1 cellular context compared by ENCODE assay signal in the genomic region with DNA sequence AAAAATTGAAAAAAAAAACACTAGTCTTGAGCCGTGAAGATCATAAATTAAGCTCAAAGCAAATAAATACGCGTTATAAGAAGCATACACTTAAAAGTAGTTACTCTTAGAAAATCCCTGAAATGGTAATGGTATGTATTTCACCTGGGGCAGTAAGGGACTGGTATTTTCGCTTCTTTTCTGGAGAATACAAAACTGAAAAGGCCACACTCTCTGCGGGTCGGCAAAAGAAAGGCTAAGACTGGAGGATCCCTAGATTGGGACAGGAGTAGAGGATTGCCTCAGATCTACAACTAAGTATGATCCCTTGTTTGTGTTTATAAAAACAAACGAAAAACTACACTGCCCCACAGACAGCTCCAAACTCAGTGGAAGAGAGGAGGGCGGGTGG.
TF ChIP-seq lines count a peak whose summit lies in the region.

No MANE protein-coding gene starts in this region.

TF ChIP-seq in K562, 482 proteins besides CTCF, POLR2A, EP300 and RAD21 (continued from another document):
- TF ChIP-seq, protein P1, sequence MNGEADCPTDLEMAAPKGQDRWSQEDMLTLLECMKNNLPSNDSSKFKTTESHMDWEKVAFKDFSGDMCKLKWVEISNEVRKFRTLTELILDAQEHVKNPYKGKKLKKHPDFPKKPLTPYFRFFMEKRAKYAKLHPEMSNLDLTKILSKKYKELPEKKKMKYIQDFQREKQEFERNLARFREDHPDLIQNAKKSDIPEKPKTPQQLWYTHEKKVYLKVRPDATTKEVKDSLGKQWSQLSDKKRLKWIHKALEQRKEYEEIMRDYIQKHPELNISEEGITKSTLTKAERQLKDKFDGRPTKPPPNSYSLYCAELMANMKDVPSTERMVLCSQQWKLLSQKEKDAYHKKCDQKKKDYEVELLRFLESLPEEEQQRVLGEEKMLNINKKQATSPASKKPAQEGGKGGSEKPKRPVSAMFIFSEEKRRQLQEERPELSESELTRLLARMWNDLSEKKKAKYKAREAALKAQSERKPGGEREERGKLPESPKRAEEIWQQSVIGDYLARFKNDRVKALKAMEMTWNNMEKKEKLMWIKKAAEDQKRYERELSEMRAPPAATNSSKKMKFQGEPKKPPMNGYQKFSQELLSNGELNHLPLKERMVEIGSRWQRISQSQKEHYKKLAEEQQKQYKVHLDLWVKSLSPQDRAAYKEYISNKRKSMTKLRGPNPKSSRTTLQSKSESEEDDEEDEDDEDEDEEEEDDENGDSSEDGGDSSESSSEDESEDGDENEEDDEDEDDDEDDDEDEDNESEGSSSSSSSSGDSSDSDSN (IDR thresholded peaks at IDR 0.05; ENCODE audit: borderline replicate concordance in 1 of 2, low read depth in 2 of 2, low read length in 2 of 2), result no peak
